ENCODE assay signal across 22 cellular contexts in the genomic region with DNA sequence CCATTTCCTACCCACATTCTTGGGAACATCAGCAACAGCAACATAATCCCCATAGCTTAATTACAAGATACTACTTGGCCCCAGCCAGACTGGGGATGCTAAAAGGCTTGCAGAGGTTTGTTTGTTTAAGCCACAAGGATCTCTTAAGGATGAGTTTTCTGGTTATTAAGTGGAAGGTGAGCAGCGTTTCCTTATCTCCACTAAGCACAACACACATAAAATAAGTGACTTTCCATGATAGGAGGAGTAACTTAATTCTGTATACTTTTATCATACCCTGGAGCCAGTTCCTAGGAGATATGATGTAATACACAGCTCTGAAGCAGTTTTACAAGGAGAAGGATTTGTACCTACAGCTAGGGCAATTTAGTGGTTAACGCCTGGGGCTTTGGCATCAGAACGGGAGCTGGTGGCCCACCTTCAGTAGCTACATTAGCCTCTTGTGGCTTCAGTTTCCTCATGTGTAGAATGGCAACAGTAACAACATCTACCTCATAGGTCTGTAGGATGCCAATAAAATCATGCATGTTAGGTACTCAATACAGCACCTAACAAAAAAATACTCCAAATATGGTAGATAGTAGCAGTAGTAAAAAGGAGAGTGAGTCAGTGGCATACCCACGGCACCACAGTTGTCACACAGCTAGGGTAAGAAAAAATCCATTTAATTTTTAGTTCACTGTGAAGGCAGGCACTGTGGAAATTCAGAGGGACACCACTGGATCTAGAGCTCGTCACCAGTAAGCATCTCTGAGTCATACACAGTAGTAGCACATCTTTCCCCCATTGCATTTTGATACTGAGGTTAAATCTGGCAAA. TPM values are rescaled to one million over a fixed set of nuclear protein-coding genes. Genes with fewer than 3 reads are reported as not detected.
A peak's percentile ranks its signal among the peaks of the same experiment; 100 is the strongest.
DNase-seq lines count a peak whose midpoint lies in the region; ATAC-seq, FAIRE-seq and TF ChIP-seq lines count a peak whose summit lies in the region.
"Had no signal": no experiment of that assay in that cellular context is flagged by ENCODE, and none has a peak within 500 bp of the region (broad histone marks: within the 10 kb centered on the region; RNA-seq: fewer than 3 reads in every experiment).

No MANE protein-coding gene starts in this region.

- H3K36me3 ChIP-seq in K562 (ENCODE audit: control insufficient read depth, insufficient read depth, low read length) (no peaks in the 10 kb centered on the region), uterus (no peaks in the 10 kb centered on the region)
- H3K36me3 ChIP-seq: ascending aorta, BLaER1, thyroid gland had no signal

- POLR2A ChIA-PET in K562 (lab: Yijun Ruan, JAX): interaction anchor here (0.9 to 1.1 kb wide), 2 partner anchors 13 to 15 kb away, joined by 3 to 7 read pairs; no protein-coding TSS in a partner anchor

- H2AFZ ChIP-seq in K562 (ENCODE audit: low read depth, low read length): no peak overlapping the region

- TF ChIP-seq CTCF in K562 (IDR thresholded peaks at IDR 0.05 in 2 of 3, conservative IDR thresholded peaks at IDR 0.05 in 1 of 3; ENCODE audit: insufficient read depth in 2 of 3, low read depth in 1 of 3, low read length in 3 of 3): no peak
- TF ChIP-seq CTCF in uterus (IDR thresholded peaks at IDR 0.05): no peak
- TF ChIP-seq CTCF in glutamatergic neuron (IDR thresholded peaks at IDR 0.05; ENCODE audit: partially characterized antibody, unreplicated experiment): no peak

- DNase-seq in H4 (ENCODE audit: low spot score) (peak; percentile 49), NCI-H2029 treated with DMSO at 0.1 percent for 48 hours (lab: John Stamatoyannopoulos, UW) (peak; percentile 49), K562 (ENCODE audit: extremely low read depth in 1 of 4, low spot score in 3 of 4) (no peak), myocyte (ENCODE audit: low read depth) (peak; percentile 47), uterus (no peak), NOMO-1 treated with dmso at 0.1 percent for 144 hours (lab: John Stamatoyannopoulos, UW; ENCODE audit: unreplicated experiment) (no peak), glutamatergic neuron (no peak)
- DNase-seq: activated CD4-positive, alpha-beta T cell treated with anti-CD3 and anti-CD28 coated beads for 4 hours; activated CD8-positive, alpha-beta memory T cell treated with anti-CD3 and anti-CD28 coated beads, Interleukin-2, amount 50 U/mL, for 4 hours; activated gamma-delta T cell; DMS153; NCI-H1092 treated with DMSO at 0.1 percent for 48 hours; SIG-M5; small intestine; T-helper 9 cell; thyroid gland had no signal

- no peaks in the 10 kb centered on the region for H3K27me3 Mint-ChIP-seq in glutamatergic neuron (ENCODE audit: unreplicated experiment)

- no peaks in the 10 kb centered on the region for H3K9me1 ChIP-seq in K562 (ENCODE audit: control insufficient read depth, insufficient read depth, low read length)

- H3K4me3 Mint-ChIP-seq in glutamatergic neuron (ENCODE audit: unreplicated experiment): no peak overlapping the region
- H3K4me3 Mint-ChIP-seq: natural killer cell treated with Interleukin-12 subunit alpha and Interleukin-12 subunit beta and Interleukin-15 and Interleukin-18, amount 100 ng/mL, for 72 hours had no signal

- H3K4me2 ChIP-seq in K562 (ENCODE audit: insufficient read depth, low read length): no peak overlapping the region
- H3K4me2 ChIP-seq: BLaER1 had no signal

- no peak overlapping the region for H3K9ac ChIP-seq in K562 (ENCODE audit: insufficient read depth in 1 of 2, low read depth in 2 of 2, low read length in 2 of 2)
- H3K9ac ChIP-seq: BLaER1 had no signal

- peaks cover 1% of the 10 kb centered on the region for H3K9me3 Mint-ChIP-seq in glutamatergic neuron (ENCODE audit: unreplicated experiment)
- H3K9me3 Mint-ChIP-seq: natural killer cell treated with Interleukin-12 subunit alpha and Interleukin-12 subunit beta and Interleukin-15 and Interleukin-18, amount 100 ng/mL, for 72 hours had no signal

- H3K4me3 ChIP-seq in K562: no peak overlapping the region
- H3K4me3 ChIP-seq in uterus: no peak overlapping the region
- H3K4me3 ChIP-seq: ascending aorta, BLaER1, lung, thyroid gland had no signal

- no peak overlapping the region for H3K27ac ChIP-seq in K562 (ENCODE audit: extremely low read depth, low read depth, low read length)
- no peak overlapping the region for H3K27ac ChIP-seq in uterus
- H3K27ac ChIP-seq: ascending aorta, BLaER1, thyroid gland had no signal

- no TSS peak for BruUV-seq in K562 (replicated peaks; lab: Mats Ljungman, UMichigan)

- no peaks in the 10 kb centered on the region for H3K36me3 Mint-ChIP-seq in glutamatergic neuron (ENCODE audit: unreplicated experiment)
- H3K36me3 Mint-ChIP-seq: natural killer cell treated with Interleukin-12 subunit alpha and Interleukin-12 subunit beta and Interleukin-15 and Interleukin-18, amount 100 ng/mL, for 72 hours had no signal

- WGBS in K562 (ENCODE audit: insufficient coverage, low coverage, missing lambda C conversion rate): 2% methylated on average over 5 of the region's 5 CpGs

- no peaks in the 10 kb centered on the region; a peak in 1 of 5 replicates for H3K27me3 ChIP-seq in K562 (ENCODE audit: control insufficient read depth in 2 of 2, insufficient read depth in 2 of 2, low read length in 2 of 2)
- H3K27me3 ChIP-seq in uterus: no peaks in the 10 kb centered on the region
- H3K27me3 ChIP-seq: ascending aorta, BLaER1, thyroid gland had no signal

- intact Hi-C loops in K562 (cut with micrococcal nuclease): no loop called here
- intact Hi-C loops in uterus (cut with DNase I; ENCODE audit: low total_unique reads): no loop called here

- H3K4me1 ChIP-seq in K562 (replicated peaks in 1 of 2; ENCODE audit: control insufficient read depth in 2 of 2, insufficient read depth in 2 of 2, low read length in 2 of 2): no peaks in the 10 kb centered on the region
- H3K4me1 ChIP-seq in uterus: no peaks in the 10 kb centered on the region
- H3K4me1 ChIP-seq: ascending aorta, BLaER1, thyroid gland had no signal

- H3K4me1 Mint-ChIP-seq in glutamatergic neuron (ENCODE audit: low read depth, unreplicated experiment): peaks cover 24% of the 10 kb centered on the region

- H3K9me3 ChIP-seq in K562 (replicated peaks; ENCODE audit: control insufficient read depth, insufficient read depth, low read depth, low read length) (no peaks in the 10 kb centered on the region), uterus (no peaks in the 10 kb centered on the region)
- H3K9me3 ChIP-seq: ascending aorta, BLaER1, thyroid gland had no signal

- CTCF ChIA-PET in K562 (lab: Yijun Ruan, JAX; ENCODE audit: low intra/inter-chr PET ratio): no interaction called here

- H4K20me1 ChIP-seq in K562 (replicated peaks; ENCODE audit: control insufficient read depth, insufficient read depth, low read length): no peaks in the 10 kb centered on the region
- H4K20me1 ChIP-seq: BLaER1 had no signal

- FAIRE-seq in K562 (lab: Jason Lieb, UNC): no peak
- FAIRE-seq: small intestine had no signal

- no peak for ATAC-seq in K562
- ATAC-seq: HCT116; natural killer cell treated with Interleukin-12 subunit alpha and Interleukin-12 subunit beta and Interleukin-15 and Interleukin-18, amount 100 ng/mL, for 72 hours had no signal

- in situ Hi-C loops in K562 (cut with MboI): no loop called here

- TF ChIP-seq POLR2A in K562 (conservative IDR thresholded peaks at IDR 0.05): no peak
- TF ChIP-seq POLR2A in uterus (IDR thresholded peaks at IDR 0.05): no peak

- TF ChIP-seq EP300 in K562 (IDR thresholded peaks at IDR 0.05; ENCODE audit: low read length): no peak

- no peaks in the 10 kb centered on the region for H3K79me2 ChIP-seq in K562 (ENCODE audit: control insufficient read depth, insufficient read depth, low read length)

- no peak for TF ChIP-seq RAD21 in K562 (CRISPR knock-in tag; conservative IDR thresholded peaks at IDR 0.05 in 1 of 2, IDR thresholded peaks at IDR 0.05 in 1 of 2)

- H3K27ac Mint-ChIP-seq in glutamatergic neuron (ENCODE audit: unreplicated experiment): no peak overlapping the region
- H3K27ac Mint-ChIP-seq: natural killer cell treated with Interleukin-12 subunit alpha and Interleukin-12 subunit beta and Interleukin-15 and Interleukin-18, amount 100 ng/mL, for 72 hours; progenitor cell of endocrine pancreas had no signal

RNA-seq across cellular contexts. Expression of a gene that starts 55.2 kb away (rescaled TPM):
- total RNA-seq in H4 (2014; rRNA removed; shearing (Covaris generic)): 3.4 and 5.5 TPM in 2 replicates
- total RNA-seq in K562 (2011; cell fraction: chromatin; rRNA removed; ENCODE audit: low replicate concordance): 15.9 and 23.4 TPM in 2 replicates
- 3.8 and 8.0 TPM in 2 replicates for total RNA-seq in K562 (2011; cell fraction: nucleolus; rRNA removed)
- 10.6 and 11.6 TPM in 2 replicates for total RNA-seq in K562 (2011; cell fraction: nucleoplasm; rRNA removed)
- total RNA-seq in K562 (2014; rRNA removed) (1.5 and 2.0 TPM in 2 replicates), K562 (2014; rRNA removed; fragmentation: Illumina TruSeq; extraction: Trizol) (2.1 and 2.3 TPM in 2 replicates), K562 (2015; rRNA removed; fragmentation: Illumina TruSeq; extraction: Trizol) (1.7 and 2.1 TPM in 2 replicates), K562 (2021) (3.8 and 4.9 TPM in 2 replicates), myocyte (13.2 and 16.3 TPM in 2 replicates), uterus (100 to 1,000 TPM in 1 of 4 donors, 10 to 100 TPM in 3; 48.8 to 217 (median 72.3) TPM), glutamatergic neuron (ENCODE audit: unreplicated experiment) (60.3 TPM)
- polyA plus RNA-seq in K562 (2011; rRNA removed) (3.7 and 5.7 TPM in 2 replicates), K562 (2014; fragmentation: Illumina TruSeq; extraction: Trizol) (1.8 and 2.9 TPM in 2 replicates), K562 (2014; fragmentation: Nextera tagmentation; extraction: Ambion mirVana) (under 1 TPM; 0.42 to 0.45 TPM), K562 (2014; rRNA removed) (3.3 and 3.8 TPM in 2 replicates)
- 1.2 and 1.7 TPM in 2 replicates for polyA plus RNA-seq in K562 (2011; cell fraction: cytosol; rRNA removed)
- 18.4 and 29.9 TPM in 2 replicates for polyA plus RNA-seq in K562 (2011; cell fraction: nucleus; rRNA removed)
- 1.9 and 2.4 TPM in 2 replicates for polyA plus RNA-seq in K562 (2012)
- polyA minus RNA-seq in K562 (2011; rRNA and poly(A)+ RNA removed): 4.3 and 6.8 TPM in 2 replicates
- polyA minus RNA-seq in K562 (2011; cell fraction: cytosol; rRNA and poly(A)+ RNA removed): 1.1 and 1.2 TPM in 2 replicates
- 10.6 and 13.5 TPM in 2 replicates for polyA minus RNA-seq in K562 (2011; cell fraction: nucleus; rRNA and poly(A)+ RNA removed)
- 2.0 TPM for polyA plus RNA-seq in myocyte (2012)

RNA-seq across cellular contexts. Expression of a gene that starts 55.5 kb away (rescaled TPM):
- 23.2 and 33.9 TPM in 2 replicates for total RNA-seq in H4 (2014; rRNA removed; shearing (Covaris generic))
- total RNA-seq in K562 (2011; cell fraction: chromatin; rRNA removed; ENCODE audit: low replicate concordance): 7.6 and 23.6 TPM in 2 replicates
- 11.6 and 14.0 TPM in 2 replicates for total RNA-seq in K562 (2011; cell fraction: nucleolus; rRNA removed)
- 13.6 and 16.2 TPM in 2 replicates for total RNA-seq in K562 (2011; cell fraction: nucleoplasm; rRNA removed)
- total RNA-seq in K562 (2014; rRNA removed): 14.3 and 18.8 TPM in 2 replicates
- total RNA-seq in K562 (2014; rRNA removed; fragmentation: Illumina TruSeq; extraction: Trizol): 33.5 and 42.0 TPM in 2 replicates
- total RNA-seq in K562 (2015; rRNA removed; fragmentation: Illumina TruSeq; extraction: Trizol): 27.6 and 29.5 TPM in 2 replicates
- total RNA-seq in K562 (2021): 18.5 and 20.3 TPM in 2 replicates
- 25.0 and 28.7 TPM in 2 replicates for polyA plus RNA-seq in K562 (2011; rRNA removed)
- 3.1 and 9.3 TPM in 2 replicates for polyA plus RNA-seq in K562 (2011; cell fraction: cytosol; rRNA removed)
- polyA plus RNA-seq in K562 (2011; cell fraction: nucleus; rRNA removed): 4.4 and 7.7 TPM in 2 replicates
- polyA plus RNA-seq in K562 (2012): 16.5 and 55.5 TPM in 2 replicates
- polyA plus RNA-seq in K562 (2014; fragmentation: Illumina TruSeq; extraction: Trizol): 29.4 and 29.8 TPM in 2 replicates
- polyA plus RNA-seq in K562 (2014; fragmentation: Nextera tagmentation; extraction: Ambion mirVana): 10 to 100 TPM; 27.4 to 27.7 TPM
- polyA plus RNA-seq in K562 (2014; rRNA removed): 19.3 and 20.7 TPM in 2 replicates
- 31.5 and 38.3 TPM in 2 replicates for polyA minus RNA-seq in K562 (2011; rRNA and poly(A)+ RNA removed)
- polyA minus RNA-seq in K562 (2011; cell fraction: cytosol; rRNA and poly(A)+ RNA removed): 18.6 and 19.1 TPM in 2 replicates
- polyA minus RNA-seq in K562 (2011; cell fraction: nucleus; rRNA and poly(A)+ RNA removed): 17.2 and 19.0 TPM in 2 replicates
- 31.4 and 42.9 TPM in 2 replicates for total RNA-seq in myocyte
- polyA plus RNA-seq in myocyte (2012): 9.5 TPM
- 10 to 100 TPM; 14.4 to 44.9 (median 21.4) TPM for total RNA-seq in uterus
- total RNA-seq in glutamatergic neuron (ENCODE audit: unreplicated experiment): 27.0 TPM

Comparison
In these comparisons a context has a peak if more than half of its experiments do, and no peak if none do; other contexts are left out.
1. DNase-seq: peak in H4 (single experiment), NCI-H2029 treated with DMSO at 0.1 percent for 48 hours (single experiment) and myocyte (single experiment); none in K562 (0 of 4), uterus (0 of 2), NOMO-1 treated with dmso at 0.1 percent for 144 hours (single experiment) and glutamatergic neuron (single experiment).